Comparison of ENCODE assay signal across 1 cellular context in the genomic region with DNA sequence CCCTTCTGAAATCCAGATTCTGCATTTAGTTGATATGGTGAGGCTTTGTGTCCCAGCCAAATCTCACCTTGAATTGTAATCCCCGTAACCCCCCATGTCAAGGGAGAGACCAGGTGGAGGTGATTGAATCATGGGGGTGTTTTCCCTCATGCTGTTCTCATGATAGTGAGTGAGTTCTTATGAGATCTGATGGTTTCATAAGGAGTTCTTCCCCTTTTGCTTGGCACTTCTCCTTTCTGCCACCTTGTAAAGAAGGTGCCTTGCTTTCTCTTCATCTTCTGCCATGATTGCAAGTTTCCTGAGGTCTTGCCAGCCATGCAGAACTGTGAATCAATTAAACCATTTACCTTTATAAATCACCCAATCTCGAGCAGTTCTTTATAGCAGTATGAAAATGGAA.
A peak's percentile ranks its signal among the peaks of the same experiment; 100 is the strongest.
TF ChIP-seq lines count a peak whose summit lies in the region.

No MANE protein-coding gene starts in this region.

TF ChIP-seq in GM12878, 131 proteins besides CTCF, POLR2A, EP300 and RAD21 (continued from another document and continues in another):
- TF ChIP-seq REST (IDR thresholded peaks at IDR 0.05; ENCODE audit: low read depth, low read length) (no peak), PML (IDR thresholded peaks at IDR 0.05; ENCODE audit: low read length) (no peak), ZBTB4 (CRISPR knock-in tag; IDR thresholded peaks at IDR 0.05) (no peak), IKZF2 (IDR thresholded peaks at IDR 0.05) (peak in 1 of 2 experiments; percentile 33; a peak in 2 of 4 replicates), JUND (IDR thresholded peaks at IDR 0.05; ENCODE audit: low read depth, low read length) (no peak), ZZZ3 (IDR thresholded peaks at IDR 0.05; ENCODE audit: control insufficient read depth, insufficient read length, low read depth) (no peak), ETV6 (conservative IDR thresholded peaks at IDR 0.05 in 1 of 2, IDR thresholded peaks at IDR 0.05 in 1 of 2; ENCODE audit: borderline replicate concordance in 1 of 2, low read depth in 1 of 2) (no peak), CEBPZ (IDR thresholded peaks at IDR 0.05; ENCODE audit: low read depth, low read length) (no peak), MEF2B (IDR thresholded peaks at IDR 0.05; ENCODE audit: partially characterized antibody, poor library complexity, severe bottlenecking) (peak; percentile 15), SUZ12 (IDR thresholded peaks at IDR 0.05; ENCODE audit: unreplicated experiment) (no peak), SMAD1 (IDR thresholded peaks at IDR 0.05; ENCODE audit: low read depth, partially characterized antibody) (no peak), SMARCA5 (IDR thresholded peaks at IDR 0.05) (no peak), RAD51 (IDR thresholded peaks at IDR 0.05) (no peak), BHLHE40 (IDR thresholded peaks at IDR 0.05; ENCODE audit: borderline replicate concordance in 1 of 2, low read depth in 2 of 2, low read length in 1 of 2) (no peak), ZBTB11 (CRISPR knock-in tag; IDR thresholded peaks at IDR 0.05) (no peak), WRNIP1 (IDR thresholded peaks at IDR 0.05; ENCODE audit: borderline replicate concordance, low read depth, low read length) (no peak), HSF1 (IDR thresholded peaks at IDR 0.05; ENCODE audit: low read depth, low read length) (no peak), KLF5 (IDR thresholded peaks at IDR 0.05; ENCODE audit: partially characterized antibody) (no peak), MTA2 (IDR thresholded peaks at IDR 0.05; ENCODE audit: low read depth) (peak; percentile 21; the same call in 1 of the 2 replicates), NR2C2 (IDR thresholded peaks at IDR 0.05; ENCODE audit: borderline replicate concordance, control insufficient read depth, insufficient read length, low read depth) (no peak), ATF7 (IDR thresholded peaks at IDR 0.05; ENCODE audit: low read depth) (no peak), CHD1 (IDR thresholded peaks at IDR 0.05; ENCODE audit: low read depth, low read length) (no peak)
- TF ChIP-seq, protein P1, sequence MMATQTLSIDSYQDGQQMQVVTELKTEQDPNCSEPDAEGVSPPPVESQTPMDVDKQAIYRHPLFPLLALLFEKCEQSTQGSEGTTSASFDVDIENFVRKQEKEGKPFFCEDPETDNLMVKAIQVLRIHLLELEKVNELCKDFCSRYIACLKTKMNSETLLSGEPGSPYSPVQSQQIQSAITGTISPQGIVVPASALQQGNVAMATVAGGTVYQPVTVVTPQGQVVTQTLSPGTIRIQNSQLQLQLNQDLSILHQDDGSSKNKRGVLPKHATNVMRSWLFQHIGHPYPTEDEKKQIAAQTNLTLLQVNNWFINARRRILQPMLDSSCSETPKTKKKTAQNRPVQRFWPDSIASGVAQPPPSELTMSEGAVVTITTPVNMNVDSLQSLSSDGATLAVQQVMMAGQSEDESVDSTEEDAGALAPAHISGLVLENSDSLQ (IDR thresholded peaks at IDR 0.05): no peak
- TF ChIP-seq, protein P2, sequence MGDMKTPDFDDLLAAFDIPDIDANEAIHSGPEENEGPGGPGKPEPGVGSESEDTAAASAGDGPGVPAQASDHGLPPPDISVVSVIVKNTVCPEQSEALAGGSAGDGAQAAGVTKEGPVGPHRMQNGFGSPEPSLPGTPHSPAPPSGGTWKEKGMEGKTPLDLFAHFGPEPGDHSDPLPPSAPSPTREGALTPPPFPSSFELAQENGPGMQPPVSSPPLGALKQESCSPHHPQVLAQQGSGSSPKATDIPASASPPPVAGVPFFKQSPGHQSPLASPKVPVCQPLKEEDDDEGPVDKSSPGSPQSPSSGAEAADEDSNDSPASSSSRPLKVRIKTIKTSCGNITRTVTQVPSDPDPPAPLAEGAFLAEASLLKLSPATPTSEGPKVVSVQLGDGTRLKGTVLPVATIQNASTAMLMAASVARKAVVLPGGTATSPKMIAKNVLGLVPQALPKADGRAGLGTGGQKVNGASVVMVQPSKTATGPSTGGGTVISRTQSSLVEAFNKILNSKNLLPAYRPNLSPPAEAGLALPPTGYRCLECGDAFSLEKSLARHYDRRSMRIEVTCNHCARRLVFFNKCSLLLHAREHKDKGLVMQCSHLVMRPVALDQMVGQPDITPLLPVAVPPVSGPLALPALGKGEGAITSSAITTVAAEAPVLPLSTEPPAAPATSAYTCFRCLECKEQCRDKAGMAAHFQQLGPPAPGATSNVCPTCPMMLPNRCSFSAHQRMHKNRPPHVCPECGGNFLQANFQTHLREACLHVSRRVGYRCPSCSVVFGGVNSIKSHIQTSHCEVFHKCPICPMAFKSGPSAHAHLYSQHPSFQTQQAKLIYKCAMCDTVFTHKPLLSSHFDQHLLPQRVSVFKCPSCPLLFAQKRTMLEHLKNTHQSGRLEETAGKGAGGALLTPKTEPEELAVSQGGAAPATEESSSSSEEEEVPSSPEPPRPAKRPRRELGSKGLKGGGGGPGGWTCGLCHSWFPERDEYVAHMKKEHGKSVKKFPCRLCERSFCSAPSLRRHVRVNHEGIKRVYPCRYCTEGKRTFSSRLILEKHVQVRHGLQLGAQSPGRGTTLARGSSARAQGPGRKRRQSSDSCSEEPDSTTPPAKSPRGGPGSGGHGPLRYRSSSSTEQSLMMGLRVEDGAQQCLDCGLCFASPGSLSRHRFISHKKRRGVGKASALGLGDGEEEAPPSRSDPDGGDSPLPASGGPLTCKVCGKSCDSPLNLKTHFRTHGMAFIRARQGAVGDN (IDR thresholded peaks at IDR 0.05): peak; percentile 82
- TF ChIP-seq, protein P3, sequence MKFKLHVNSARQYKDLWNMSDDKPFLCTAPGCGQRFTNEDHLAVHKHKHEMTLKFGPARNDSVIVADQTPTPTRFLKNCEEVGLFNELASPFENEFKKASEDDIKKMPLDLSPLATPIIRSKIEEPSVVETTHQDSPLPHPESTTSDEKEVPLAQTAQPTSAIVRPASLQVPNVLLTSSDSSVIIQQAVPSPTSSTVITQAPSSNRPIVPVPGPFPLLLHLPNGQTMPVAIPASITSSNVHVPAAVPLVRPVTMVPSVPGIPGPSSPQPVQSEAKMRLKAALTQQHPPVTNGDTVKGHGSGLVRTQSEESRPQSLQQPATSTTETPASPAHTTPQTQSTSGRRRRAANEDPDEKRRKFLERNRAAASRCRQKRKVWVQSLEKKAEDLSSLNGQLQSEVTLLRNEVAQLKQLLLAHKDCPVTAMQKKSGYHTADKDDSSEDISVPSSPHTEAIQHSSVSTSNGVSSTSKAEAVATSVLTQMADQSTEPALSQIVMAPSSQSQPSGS (IDR thresholded peaks at IDR 0.05; ENCODE audit: low read length): no peak
- TF ChIP-seq, protein P4, sequence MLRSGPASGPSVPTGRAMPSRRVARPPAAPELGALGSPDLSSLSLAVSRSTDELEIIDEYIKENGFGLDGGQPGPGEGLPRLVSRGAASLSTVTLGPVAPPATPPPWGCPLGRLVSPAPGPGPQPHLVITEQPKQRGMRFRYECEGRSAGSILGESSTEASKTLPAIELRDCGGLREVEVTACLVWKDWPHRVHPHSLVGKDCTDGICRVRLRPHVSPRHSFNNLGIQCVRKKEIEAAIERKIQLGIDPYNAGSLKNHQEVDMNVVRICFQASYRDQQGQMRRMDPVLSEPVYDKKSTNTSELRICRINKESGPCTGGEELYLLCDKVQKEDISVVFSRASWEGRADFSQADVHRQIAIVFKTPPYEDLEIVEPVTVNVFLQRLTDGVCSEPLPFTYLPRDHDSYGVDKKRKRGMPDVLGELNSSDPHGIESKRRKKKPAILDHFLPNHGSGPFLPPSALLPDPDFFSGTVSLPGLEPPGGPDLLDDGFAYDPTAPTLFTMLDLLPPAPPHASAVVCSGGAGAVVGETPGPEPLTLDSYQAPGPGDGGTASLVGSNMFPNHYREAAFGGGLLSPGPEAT (IDR thresholded peaks at IDR 0.05; ENCODE audit: low read depth): no peak; the same call in 1 of the 2 replicates
